Comparison of ENCODE assay signal across 1 cellular context in the genomic region with DNA sequence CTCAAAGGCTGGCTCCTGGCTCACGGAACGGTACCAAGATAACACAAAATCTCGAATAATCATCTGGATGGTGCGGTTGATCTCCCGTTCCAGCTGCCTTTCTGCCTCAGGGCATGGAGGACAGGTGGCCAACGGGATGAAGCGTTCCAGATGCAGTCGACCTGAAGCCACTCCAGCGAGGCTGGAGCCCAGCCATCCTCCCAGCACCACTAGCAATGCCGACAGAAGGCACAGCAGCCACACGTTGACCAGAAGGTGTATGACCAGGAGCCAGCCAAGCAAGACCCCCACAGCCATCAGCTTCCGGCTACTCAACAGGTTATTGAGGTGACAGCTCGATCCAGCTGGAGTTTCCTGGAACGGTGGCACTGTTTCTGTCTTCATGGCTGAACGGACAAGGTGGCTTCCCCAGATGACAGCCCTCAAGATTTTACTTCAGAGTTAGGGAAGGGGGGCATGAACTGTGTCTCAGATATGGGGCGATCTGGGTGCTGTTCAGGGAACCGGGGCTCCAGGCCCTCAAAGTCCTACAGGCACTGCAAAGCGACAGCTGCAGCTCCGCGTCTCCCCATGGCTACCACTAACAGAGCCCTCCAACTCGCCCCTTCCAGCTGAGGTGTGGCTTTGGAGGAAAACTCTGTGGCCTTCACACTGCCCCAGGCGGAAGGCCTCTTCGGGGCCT.
TF ChIP-seq lines count a peak whose summit lies in the region.

No MANE protein-coding gene starts in this region.

TF ChIP-seq in H1, 55 proteins besides CTCF, POLR2A, EP300 and RAD21:
- no peak for TF ChIP-seq ASH2L (IDR thresholded peaks at IDR 0.05; ENCODE audit: low read length)
- TF ChIP-seq CHD2 (IDR thresholded peaks at IDR 0.05; ENCODE audit: low read length): no peak
- TF ChIP-seq SUZ12 (IDR thresholded peaks at IDR 0.05; ENCODE audit: low read length): no peak
- TF ChIP-seq YY1 (IDR thresholded peaks at IDR 0.05; ENCODE audit: low read depth, low read length): no peak
- TF ChIP-seq E2F6 (IDR thresholded peaks at IDR 0.05): no peak
- peak; percentile 61 for TF ChIP-seq SAP30 (IDR thresholded peaks at IDR 0.05; ENCODE audit: insufficient read depth, insufficient replicate concordance, low read length)
- no peak for TF ChIP-seq SP4 (IDR thresholded peaks at IDR 0.05; ENCODE audit: low read length)
- no peak for TF ChIP-seq SP2 (IDR thresholded peaks at IDR 0.05; ENCODE audit: low read length)
- no peak for TF ChIP-seq ZNF274 (IDR thresholded peaks at IDR 0.05; ENCODE audit: borderline replicate concordance, extremely low read depth, low read length)
